In genomic region chr19:8208710-8209110, GRCh38 we compare ENCODE assay signal across 8 cellular contexts. TPM values are rescaled to one million over a fixed set of nuclear protein-coding genes. Genes with fewer than 3 reads are reported as not detected.
DNase-seq lines count a peak whose midpoint lies in the region; ATAC-seq and TF ChIP-seq lines count a peak whose summit lies in the region.
"Had no signal": no experiment of that assay in that cellular context is flagged by ENCODE, and none has a peak within 500 bp of the region (broad histone marks: within the 10 kb centered on the region; RNA-seq: fewer than 3 reads in every experiment).

No MANE protein-coding gene starts in this region.

- in situ Hi-C loops in astrocyte of the cerebellum (cut with HindIII; ENCODE audit: low sequenced_read_pairs): no loop called here

- H3K4me1 ChIP-seq in left lung (peaks cover 0 to 26% of the 10 kb centered on the region in 2 donors), testis (peaks cover 13% of the 10 kb centered on the region)

- no peak for TF ChIP-seq CTCF in astrocyte of the cerebellum (IDR thresholded peaks at IDR 0.05; ENCODE audit: low read depth, low read length, missing control alignments)
- no peak for TF ChIP-seq CTCF in left lung (IDR thresholded peaks at IDR 0.05)
- TF ChIP-seq CTCF in testis (IDR thresholded peaks at IDR 0.05): no peak
- no peak for TF ChIP-seq CTCF in GM10248 (IDR thresholded peaks at IDR 0.05; ENCODE audit: control extremely low read depth, extremely low read depth, low read depth, missing control alignments)

- H3K4me3 ChIP-seq in astrocyte of the cerebellum (ENCODE audit: low read depth, low read length): peak overlapping the region; percentile 37
- H3K4me3 ChIP-seq in left lung: peak overlapping the region; percentile 64 to 74
- peak overlapping the region; percentile 73 to 81 for H3K4me3 ChIP-seq in testis

- H3K27ac ChIP-seq in left lung: peak overlapping the region; percentile 7 to 63
- H3K27ac ChIP-seq in testis: no peak overlapping the region

- CTCF ChIA-PET in GM10248 (lab: Yijun Ruan, JAX): interaction anchor here (1.0 kb wide), 1 partner anchor 50 kb away, joined by 3 read pairs; no protein-coding TSS in a partner anchor

- H3K27me3 ChIP-seq in left lung (peaks cover 0 to 38% of the 10 kb centered on the region in 2 donors), testis (no peaks in the 10 kb centered on the region)

- no peak for DNase-seq in astrocyte of the cerebellum (ENCODE audit: low read depth)
- DNase-seq in left lung: peak; percentile 72 to 75
- peak; percentile 83 for DNase-seq in testis
- DNase-seq in SHP77 treated with DMSO at 0.1 percent for 48 hours (lab: John Stamatoyannopoulos, UW): no peak
- DNase-seq in GM10248 (ENCODE audit: extremely low spot score): no peak

- no peaks in the 10 kb centered on the region for H3K9me3 ChIP-seq in left lung
- no peaks in the 10 kb centered on the region for H3K9me3 ChIP-seq in testis

- POLR2A ChIA-PET in GM10248 (lab: Yijun Ruan, JAX): no interaction called here

- H3K36me3 ChIP-seq in left lung (no peaks in the 10 kb centered on the region), testis (ENCODE audit: low read depth, missing control alignments) (no peaks in the 10 kb centered on the region)

- intact Hi-C loops in left lung (cut with DNase I): no loop called here
- intact Hi-C loops in testis (cut with DNase I; ENCODE audit: low total_unique reads): no loop called here

- 3 to 6% methylated on average over 11 to 29 of the region's 30 CpGs for WGBS in testis, 2 donors

- no peak for TF ChIP-seq POLR2A in testis (IDR thresholded peaks at IDR 0.05)

- ATAC-seq in GM19455 (IDR thresholded peaks at IDR 0.05; ENCODE audit: unreplicated experiment): peak; percentile 28
- ATAC-seq in HG03354 (IDR thresholded peaks at IDR 0.05; ENCODE audit: poor library complexity, severe bottlenecking, unreplicated experiment): peak; percentile 31
- peak; percentile 67 for ATAC-seq in left lung

RNA-seq across cellular contexts. Expression of gene CERS4, which starts 0.5 kb away (rescaled TPM):
- total RNA-seq in left lung (10 to 100 TPM; 36.8 to 38.6 TPM), testis (100 to 1,000 TPM in 1 of 2 donors, 10 to 100 TPM in 1; 68.6 to 105 TPM)
- 35.2 TPM for polyA plus RNA-seq in testis (ENCODE audit: insufficient read depth, low read depth, low replicate concordance)

RNA-seq across cellular contexts. Expression of gene FBN3, which starts 59.3 kb away (rescaled TPM):
- total RNA-seq in left lung (1 to 10 TPM in 1 of 2 donors, under 1 TPM in 1; 0.63 to 4.8 TPM), testis (10 to 100 TPM in 1 of 2 donors, 1 to 10 TPM in 1; 2.3 to 17.8 TPM)
- polyA plus RNA-seq in testis (ENCODE audit: insufficient read depth, low read depth, low replicate concordance): 0.62 TPM
- total RNA-seq: activated CD8-positive, alpha-beta memory T cell treated with anti-CD3 and anti-CD28 coated beads for 36 hours had no signal

Comparison
In these comparisons a context has a peak if more than half of its experiments do, and no peak if none do; other contexts are left out.
1. DNase-seq: peak in left lung (2 of 2) and testis (single experiment); none in astrocyte of the cerebellum (single experiment), SHP77 treated with DMSO at 0.1 percent for 48 hours (single experiment) and GM10248 (single experiment).
2. H3K27ac ChIP-seq: peak in left lung (2 of 2); none in testis (0 of 2).
3. Peak in every context shown above with its lines, with median percentiles within 50 percentile points of each other: ATAC-seq and H3K4me3 ChIP-seq.